In genomic region chr3:112605285-112605684, GRCh38 we compare ENCODE assay signal across 8 cellular contexts. TPM values are rescaled to one million over a fixed set of nuclear protein-coding genes. Genes with fewer than 3 reads are reported as not detected.
DNase-seq lines count a peak whose midpoint lies in the region; FAIRE-seq and TF ChIP-seq lines count a peak whose summit lies in the region.
"Had no signal": no experiment of that assay in that cellular context is flagged by ENCODE, and none has a peak within 500 bp of the region (broad histone marks: within the 10 kb centered on the region; RNA-seq: fewer than 3 reads in every experiment).

No MANE protein-coding gene starts in this region.

- no peaks in the 10 kb centered on the region for H3K36me3 ChIP-seq in HAP-1 (replicated peaks)

- H3K4me1 Mint-ChIP-seq in endothelial cell (ENCODE audit: unreplicated experiment) (peaks cover 25% of the 10 kb centered on the region), mesothelial cell of epicardium (peaks cover 11% of the 10 kb centered on the region)

- H3K9me3 ChIP-seq in HAP-1: no peaks in the 10 kb centered on the region

- H3K9me3 Mint-ChIP-seq in endothelial cell (ENCODE audit: unreplicated experiment) (no peaks in the 10 kb centered on the region), mesothelial cell of epicardium (no peaks in the 10 kb centered on the region)

- H3K4me3 Mint-ChIP-seq in endothelial cell (ENCODE audit: unreplicated experiment) (no peak overlapping the region), mesothelial cell of epicardium (no peak overlapping the region)

- peaks cover 2% of the 10 kb centered on the region for H3K27me3 Mint-ChIP-seq in endothelial cell (ENCODE audit: unreplicated experiment)
- no peaks in the 10 kb centered on the region for H3K27me3 Mint-ChIP-seq in mesothelial cell of epicardium (ENCODE audit: low read depth)

- DNase-seq in GM19239 (ENCODE audit: insufficient read length, low spot score) (no peak), NCI-H2171 (lab: John Stamatoyannopoulos, UW) (peak; percentile 49), endothelial cell (ENCODE audit: low spot score) (peak; percentile 29), occipital lobe (lab: John Stamatoyannopoulos, UW) (peak; percentile 20), mesothelial cell of epicardium (ENCODE audit: low spot score in 2 of 2, unreplicated experiment in 2 of 2) (no peak), NCI-H82 treated with DMSO at 0.1 percent for 48 hours (lab: John Stamatoyannopoulos, UW; ENCODE audit: unreplicated experiment) (no peak), HAP-1 (ENCODE audit: low spot score in 2 of 2) (no peak)

- H3K27ac Mint-ChIP-seq in endothelial cell (ENCODE audit: unreplicated experiment) (peak overlapping the region; percentile 97), mesothelial cell of epicardium (no peak overlapping the region)

- H3K4me1 ChIP-seq in HAP-1: peaks cover 21% of the 10 kb centered on the region

- H3K36me3 Mint-ChIP-seq in endothelial cell (ENCODE audit: low read depth, unreplicated experiment) (no peaks in the 10 kb centered on the region), mesothelial cell of epicardium (peaks cover 26% of the 10 kb centered on the region)

- peak; percentile 31 for FAIRE-seq in GM19239 (lab: Jason Lieb, UNC)

- H3K4me3 ChIP-seq in HAP-1: no peak overlapping the region
- H3K4me3 ChIP-seq: lung had no signal

- in situ Hi-C loops in HAP-1 (cut with MboI; ENCODE audit: low sequenced_read_pairs): no loop called here

- TF ChIP-seq CTCF in endothelial cell (IDR thresholded peaks at IDR 0.05; ENCODE audit: unreplicated experiment): no peak
- no peak for TF ChIP-seq CTCF in mesothelial cell of epicardium (IDR thresholded peaks at IDR 0.05; ENCODE audit: unreplicated experiment)

- no peaks in the 10 kb centered on the region for H3K27me3 ChIP-seq in HAP-1 (ENCODE audit: low read depth)

RNA-seq across cellular contexts. Expression of gene CCDC80, which starts 35.7 kb away (rescaled TPM):
- 3.7 TPM for total RNA-seq in endothelial cell (ENCODE audit: unreplicated experiment)
- 5.1 TPM for total RNA-seq in occipital lobe
- total RNA-seq in mesothelial cell of epicardium: 126 to 134 TPM (median 133 TPM) in 3 replicates

RNA-seq across cellular contexts. Expression of gene SLC35A5, which starts 43.4 kb away (rescaled TPM):
- 30.0 TPM for total RNA-seq in endothelial cell (ENCODE audit: unreplicated experiment)
- total RNA-seq in occipital lobe: 70.5 TPM
- total RNA-seq in mesothelial cell of epicardium: 25.8 to 28.2 TPM (median 28.0 TPM) in 3 replicates

RNA-seq across cellular contexts. Expression of gene ATG3, which starts 43.5 kb away (rescaled TPM):
- 46.3 TPM for total RNA-seq in endothelial cell (ENCODE audit: unreplicated experiment)
- 33.4 TPM for total RNA-seq in occipital lobe
- total RNA-seq in mesothelial cell of epicardium: 25.9 to 27.6 TPM (median 27.5 TPM) in 3 replicates

Comparison
In these comparisons a context has a peak if more than half of its experiments do, and no peak if none do; other contexts are left out.
1. DNase-seq: peak in NCI-H2171 (single experiment), endothelial cell (single experiment) and occipital lobe (single experiment); none in GM19239 (single experiment), mesothelial cell of epicardium (0 of 2), NCI-H82 treated with DMSO at 0.1 percent for 48 hours (single experiment) and HAP-1 (0 of 2).
2. RNA of gene CCDC80, which starts 35.7 kb away (total RNA-seq): 126 to 134 TPM in mesothelial cell of epicardium; 5.1 TPM in occipital lobe (single experiment) and 3.7 TPM in endothelial cell (single experiment); every median in the first group is over 10 times any median in the second.